In genomic region chr10:45235260-45235699, GRCh38 we compare ENCODE assay signal across 8 cellular contexts.
DNase-seq lines count a peak whose midpoint lies in the region; ATAC-seq and TF ChIP-seq lines count a peak whose summit lies in the region.
"Not testable (repeated sequence)": the region's sequence is repeated elsewhere in the genome, so short reads cannot be mapped to it uniquely, and the experiment has no call there.

No MANE protein-coding gene starts in this region.

- peak overlapping the region; percentile 23; the same call in 1 of the 2 replicates for H3K4me2 ChIP-seq in PC-9

- H3K27me3 ChIP-seq in AG04450 (ENCODE audit: control insufficient read depth, insufficient read depth, low read length); MG63; PC-9 (ENCODE audit: insufficient read depth, low read depth); dorsolateral prefrontal cortex: not testable (repeated sequence)

- POLR2A ChIA-PET in AG04450 (lab: Yijun Ruan, JAX): not testable (repeated sequence)
- POLR2A ChIA-PET in PC-9 (lab: Charles Lee; ENCODE audit: unreplicated experiment): interaction anchor here (0.6 kb wide), 1 partner anchor 20 kb away, joined by 6 read pairs; no protein-coding TSS in a partner anchor

- TF ChIP-seq CTCF in AG04450 (IDR thresholded peaks at IDR 0.05; ENCODE audit: low read depth, low read length) (peak; percentile 54), PC-9 (conservative IDR thresholded peaks at IDR 0.05) (peak; percentile 89), dorsolateral prefrontal cortex (IDR thresholded peaks at IDR 0.05 in 54 of 56, conservative IDR thresholded peaks at IDR 0.05 in 2 of 56; ENCODE audit: low read depth in 1 of 56, partially characterized antibody in 56 of 56) (peak; percentile 52 to 84 (median 75))

- ATAC-seq in GM18511 (IDR thresholded peaks at IDR 0.05; ENCODE audit: unreplicated experiment): peak; percentile 72

- H3K9me2 ChIP-seq in PC-9 (ENCODE audit: insufficient read depth): not testable (repeated sequence)

- intact Hi-C loops in PC-9 (cut with micrococcal nuclease; ENCODE audit: unreplicated experiment): loop anchor here (2.0 to 10.0 kb wide), 4 partner anchors 228 to 990 kb away; partner anchors contain the start of gene NCOA4
- intact Hi-C loops in dorsolateral prefrontal cortex (cut with DNase I): not testable (repeated sequence)

- H2AFZ ChIP-seq in PC-9: not testable (repeated sequence)

- not testable (repeated sequence) for H4K20me1 ChIP-seq in PC-9 (ENCODE audit: insufficient read depth)

- CTCF ChIA-PET in AG04450 (lab: Charles Lee): interaction anchor here (0.5 to 2.1 kb wide), 17 partner anchors 8 to 1442 kb away, joined by 3 to 15 read pairs (median 3); no protein-coding TSS in a partner anchor
- CTCF ChIA-PET in PC-9 (lab: Charles Lee): not testable (repeated sequence)

- DNase-seq in AG04450 (ENCODE audit: low read depth, low spot score): peak; percentile 46
- DNase-seq in MG63: peak; percentile 28
- peak; percentile 65 to 68 for DNase-seq in PC-9
- peak; percentile 23 to 25 for DNase-seq in activated CD8-positive, alpha-beta memory T cell treated with anti-CD3 and anti-CD28 coated beads for 4 hours (ENCODE audit: low read depth in 2 of 2)
- DNase-seq in dorsolateral prefrontal cortex: peak in 7 of 10 donors; percentile 33 to 59 (median 47)
- DNase-seq in kidney glomerular epithelial cell (lab: John Stamatoyannopoulos, UW): peak; percentile 74
- DNase-seq in stimulated activated CD4-positive, alpha-beta T cell treated with anti-CD3 and anti-CD28 coated beads, Interleukin-12 subunit alpha, Interleukin-12 subunit beta, amount 100 ng/mL, for 48 hours (ENCODE audit: low read depth in 2 of 3, low spot score in 1 of 3): peak; percentile 29 to 61 (median 35)

- H3K79me2 ChIP-seq in PC-9 (ENCODE audit: low read depth): not testable (repeated sequence)

- H3K36me3 ChIP-seq in MG63; PC-9 (ENCODE audit: low read depth): not testable (repeated sequence)

- not testable (repeated sequence) for H3K27ac ChIP-seq in AG04450 (ENCODE audit: low read depth, low read length); PC-9
- peak overlapping the region in 2 of 59 donors; percentile 38 to 39 for H3K27ac ChIP-seq in dorsolateral prefrontal cortex

- not testable (repeated sequence) for BruUV-seq in PC-9 (replicated peaks; lab: Mats Ljungman, UMichigan)

- H3F3A ChIP-seq in PC-9 (ENCODE audit: insufficient read depth, low read depth): not testable (repeated sequence)

- H3K4me3 ChIP-seq in AG04450 (ENCODE audit: low read depth, low read length); MG63; PC-9; dorsolateral prefrontal cortex: not testable (repeated sequence)

- not testable (repeated sequence) for H3K4me1 ChIP-seq in PC-9 (replicated peaks; ENCODE audit: insufficient read depth)

- not testable (repeated sequence) for H3K9me3 ChIP-seq in AG04450 (ENCODE audit: control insufficient read depth, insufficient read depth, low read length); MG63; PC-9 (ENCODE audit: insufficient read depth, low read depth)

Comparison
In these comparisons a context has a peak if more than half of its experiments do, and no peak if none do; other contexts are left out.
1. DNase-seq: peak in every context shown above with its lines; median percentile 74 in kidney glomerular epithelial cell; 66 in PC-9; 47 in dorsolateral prefrontal cortex; 46 in AG04450; 35 in stimulated activated CD4-positive, alpha-beta T cell treated with anti-CD3 and anti-CD28 coated beads, Interleukin-12 subunit alpha, Interleukin-12 subunit beta, amount 100 ng/mL, for 48 hours; 28 in MG63; 24 in activated CD8-positive, alpha-beta memory T cell treated with anti-CD3 and anti-CD28 coated beads for 4 hours.